22 cellular contexts compared by ENCODE assay signal in genomic region chr14:23021969-23022368, GRCh38. TPM values are rescaled to one million over a fixed set of nuclear protein-coding genes. Genes with fewer than 3 reads are reported as not detected.
"Had no signal": no experiment of that assay in that cellular context is flagged by ENCODE, and none has a peak within 500 bp of the region (broad histone marks: within the 10 kb centered on the region; RNA-seq: fewer than 3 reads in every experiment).

No MANE protein-coding gene starts in this region.

- H3K4me1 ChIP-seq: esophagus squamous epithelium, stomach, testis, upper lobe of left lung had no signal

- H2AFZ ChIP-seq: neural progenitor cell had no signal

- H3K27ac Mint-ChIP-seq: activated T-helper 2 cell treated with anti-CD3 and anti-CD28 coated beads, Interferon-gamma antibody, Interleukin-2, Interleukin-4, amounts not matched to agents 10 μg/mL and 5 μg/mL and 100 μg/mL, durations not matched to agents 14 hours and 24 hours and 36 hours had no signal

- H3K4me3 ChIP-seq: esophagus squamous epithelium, left ventricle myocardium inferior, neural progenitor cell, ovary, stomach, testis, upper lobe of left lung had no signal

- DNase-seq: activated CD4-positive, alpha-beta T cell treated with anti-CD3 and anti-CD28 coated beads for 1 hour; activated CD8-positive, alpha-beta memory T cell treated with anti-CD3 and anti-CD28 coated beads for 24 hours; activated naive CD8-positive, alpha-beta T cell treated with anti-CD3 and anti-CD28 coated beads, Interleukin-2, amount 10 ng/mL, durations not matched to agents 7 days and 5 days; brain microvascular endothelial cell; cortex of kidney; effector CD4-positive, alpha-beta T cell; esophagus squamous epithelium; hippocampal formation; kidney; left ventricle myocardium inferior; ovary; stimulated activated CD4-positive, alpha-beta T cell treated with anti-CD3 and anti-CD28 coated beads, Interleukin-1b, Interleukin-23, amount 100 ng/mL, for 48 hours; stomach; testis; upper lobe of left lung had no signal

- H3K27ac ChIP-seq: brain microvascular endothelial cell, esophagus squamous epithelium, left ventricle myocardium inferior, ovary, stomach, testis, upper lobe of left lung had no signal

- H3K4me3 Mint-ChIP-seq: central memory CD8-positive, alpha-beta T cell; neural progenitor cell had no signal

- H3K4me2 ChIP-seq: neural progenitor cell had no signal

- H3K9ac ChIP-seq: neural progenitor cell had no signal

- H3K9me3 Mint-ChIP-seq: activated naive CD8-positive, alpha-beta T cell treated with anti-CD3 and anti-CD28 coated beads, Interleukin-2, amount 10 ng/mL, durations not matched to agents 7 days and 5 days; activated T-helper 2 cell treated with anti-CD3 and anti-CD28 coated beads, Interferon-gamma antibody, Interleukin-2, Interleukin-4, amounts not matched to agents 10 μg/mL and 5 μg/mL and 100 μg/mL, durations not matched to agents 14 hours and 24 hours and 36 hours; central memory CD8-positive, alpha-beta T cell; neural progenitor cell had no signal

- H3K36me3 ChIP-seq: neural progenitor cell, ovary had no signal

- H3K27me3 ChIP-seq: brain microvascular endothelial cell, esophagus squamous epithelium, neural progenitor cell, ovary, stomach, testis, upper lobe of left lung had no signal

- H3K9me3 ChIP-seq: esophagus squamous epithelium, left ventricle myocardium inferior, ovary, stomach, testis, upper lobe of left lung had no signal

- H3K27me3 Mint-ChIP-seq: activated naive CD8-positive, alpha-beta T cell treated with anti-CD3 and anti-CD28 coated beads, Interleukin-2, amount 10 ng/mL, durations not matched to agents 7 days and 5 days; central memory CD8-positive, alpha-beta T cell had no signal

RNA-seq across cellular contexts. Expression of gene PSMB11, which starts 20.0 kb away (rescaled TPM):
- total RNA-seq: activated naive CD8-positive, alpha-beta T cell treated with anti-CD3 and anti-CD28 coated beads, Interleukin-2, amount 10 ng/mL, durations not matched to agents 7 days and 5 days; activated T-helper 2 cell treated with anti-CD3 and anti-CD28 coated beads, Interferon-gamma antibody, Interleukin-2, Interleukin-4, amounts not matched to agents 10 μg/mL and 5 μg/mL and 100 μg/mL, durations not matched to agents 14 hours and 24 hours and 36 hours; endothelial cell of umbilical vein; esophagus squamous epithelium; fibroblast of villous mesenchyme; glomerular endothelial cell; kidney; left ventricle myocardium inferior; ovary; SK-MEL-5; stomach; upper lobe of left lung had no signal
- polyA plus RNA-seq: endothelial cell of umbilical vein, ovary, stomach had no signal
